ENCODE assay signal across 8 cellular contexts in genomic region chr14:75542585-75543091, GRCh38. TPM values are rescaled to one million over a fixed set of nuclear protein-coding genes. Genes with fewer than 3 reads are reported as not detected.
A peak's percentile ranks its signal among the peaks of the same experiment; 100 is the strongest.
DNase-seq lines count a peak whose midpoint lies in the region; ATAC-seq and TF ChIP-seq lines count a peak whose summit lies in the region.

No MANE protein-coding gene starts in this region.

- ATAC-seq in HG02840 (IDR thresholded peaks at IDR 0.05; ENCODE audit: low FRiP score, unreplicated experiment) (peak; percentile 52), lung (ENCODE audit: insufficient read depth, low FRiP score) (peak; percentile 97)

- H3K9me3 ChIP-seq in lung (ENCODE audit: control insufficient read depth in 2 of 2, insufficient read depth in 1 of 2, low read length in 1 of 2) = no peaks in the 10 kb centered on the region

- peak; percentile 84 for DNase-seq in GM13977 (ENCODE audit: low spot score)
- peak; percentile 48 to 91 (median 63) for DNase-seq in T-helper 1 cell
- DNase-seq in lung (ENCODE audit: low spot score) = peak; percentile 85
- DNase-seq in stimulated activated CD8-positive, alpha-beta memory T cell treated with anti-CD3 and anti-CD28 coated beads, Interleukin-7, amount 100 ng/mL, for 1 hour (ENCODE audit: low read depth in 2 of 2) = peak; percentile 39 to 45
- DNase-seq in NCI-H1436 (lab: John Stamatoyannopoulos, UW) = no peak
- no peak for DNase-seq in NCI-H2171 (lab: John Stamatoyannopoulos, UW)

- no peak overlapping the region for H3K4me3 ChIP-seq in lung

- in situ Hi-C loops in GM13977 (cut with MboI; ENCODE audit: low pct_unique_long_range_greater_than_20kb, low sequenced_read_pairs, unreplicated experiment) = no loop called here

- peaks cover 0 to 3% of the 10 kb centered on the region in 2 donors for H3K4me1 ChIP-seq in lung (ENCODE audit: control insufficient read depth in 2 of 2, insufficient read depth in 2 of 2, low read length in 2 of 2)

- TF ChIP-seq CTCF in GM13977 (IDR thresholded peaks at IDR 0.05; ENCODE audit: extremely low read depth, insufficient read depth, missing control alignments) (no peak), lung (IDR thresholded peaks at IDR 0.05; ENCODE audit: control extremely low read depth, extremely low read depth) (no peak)

- H3K27me3 ChIP-seq in lung (ENCODE audit: control insufficient read depth, insufficient read depth) = no peaks in the 10 kb centered on the region

- peaks cover 0 to 3% of the 10 kb centered on the region in 2 donors for H3K36me3 ChIP-seq in lung (ENCODE audit: control insufficient read depth in 2 of 2, insufficient read depth in 2 of 2, low read length in 2 of 2)

- H3K27ac ChIP-seq in adipose tissue (ENCODE audit: low read depth, low read length) (peak overlapping the region; percentile 63), lung (ENCODE audit: low read depth in 1 of 2, low read length in 1 of 2) (peak overlapping the region in 1 of 2 donors; percentile 92)

- WGBS in adipose tissue, 3 donors = 11 to 30% (median 13%) methylated on average over 10 of the region's 10 CpGs
- WGBS in lung, 2 donors = 10 to 11% methylated on average over 9 to 10 of the region's 10 CpGs

RNA-seq across cellular contexts. Expression of gene BATF, which starts 20.4 kb away (rescaled TPM):
- polyA plus RNA-seq in adipose tissue (10 to 100 TPM in 1 of 3 donors, 1 to 10 TPM in 2; 1.2 to 17.2 (median 8.5) TPM), lung (10 to 100 TPM; 15.2 to 74.3 TPM)
- total RNA-seq in lung = 1 to 10 TPM; 7.4 to 8.2 TPM

RNA-seq across cellular contexts. Expression of gene FLVCR2, which starts 35.8 kb away (rescaled TPM):
- 1 to 10 TPM; 1.2 to 5.1 (median 1.3) TPM for polyA plus RNA-seq in adipose tissue
- total RNA-seq in lung = 10 to 100 TPM in 1 of 2 donors, 1 to 10 TPM in 1; 9.6 to 31.4 TPM
- 10 to 100 TPM in 1 of 2 donors, 1 to 10 TPM in 1; 4.7 to 37.6 TPM for polyA plus RNA-seq in lung

Comparison
In these comparisons a context has a peak if more than half of its experiments do, and no peak if none do; other contexts are left out.
1. DNase-seq: peak in GM13977 (single experiment), T-helper 1 cell (5 of 5), lung (single experiment) and stimulated activated CD8-positive, alpha-beta memory T cell treated with anti-CD3 and anti-CD28 coated beads, Interleukin-7, amount 100 ng/mL, for 1 hour (2 of 2); none in NCI-H1436 (single experiment) and NCI-H2171 (single experiment).